Comparison of ENCODE assay signal across 1 cellular context in genomic region chr1:155034318-155035208, GRCh38.
TF ChIP-seq lines count a peak whose summit lies in the region.

No MANE protein-coding gene starts in this region.

TF ChIP-seq in K562, 482 proteins besides CTCF, POLR2A, EP300 and RAD21:
- TF ChIP-seq ZNF24 (IDR thresholded peaks at IDR 0.05) (peak; percentile 92; the same call in 1 of the 2 replicates), DNMT1 (IDR thresholded peaks at IDR 0.05) (no peak)
